Comparison of ENCODE assay signal across 8 cellular contexts in the genomic region with DNA sequence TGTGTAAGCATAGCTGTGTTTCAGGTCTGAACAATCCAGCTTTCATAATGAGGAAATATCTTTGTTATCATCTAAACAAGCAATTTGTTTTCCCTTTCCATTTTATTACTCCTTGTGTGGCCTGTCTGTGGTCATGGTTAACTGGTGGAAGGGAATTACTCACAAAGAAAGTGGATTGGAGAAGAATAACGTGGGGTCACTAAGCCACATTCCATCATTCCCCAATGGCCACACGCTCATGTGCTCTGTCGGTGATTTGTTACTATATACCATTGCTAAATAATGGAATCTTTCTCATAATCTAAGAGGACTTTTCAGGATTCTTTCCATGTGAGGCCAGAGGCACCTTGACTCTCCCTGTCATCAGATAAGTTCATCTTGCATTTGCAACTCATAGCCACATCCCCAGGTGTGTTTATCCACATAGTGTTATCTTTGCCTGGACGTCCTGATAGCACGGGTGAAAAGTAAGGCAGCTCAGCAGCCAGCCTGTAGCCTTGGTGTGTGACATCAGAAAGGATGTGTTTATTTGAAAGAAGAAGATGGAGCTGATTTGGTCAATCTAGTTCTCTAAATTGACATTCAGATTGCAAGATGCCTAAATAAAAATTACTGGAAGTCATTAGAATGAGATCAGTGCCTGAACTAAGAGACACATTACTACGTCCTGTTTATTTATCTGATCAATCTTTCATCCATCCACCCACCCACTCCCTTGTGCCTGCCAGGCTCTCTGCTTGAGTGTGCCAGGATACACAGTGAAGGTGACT.
A peak's percentile ranks its signal among the peaks of the same experiment; 100 is the strongest.
DNase-seq lines count a peak whose midpoint lies in the region; ATAC-seq and TF ChIP-seq lines count a peak whose summit lies in the region.
"Had no signal": no experiment of that assay in that cellular context is flagged by ENCODE, and none has a peak within 500 bp of the region (broad histone marks: within the 10 kb centered on the region; RNA-seq: fewer than 3 reads in every experiment).

No MANE protein-coding gene starts in this region.

- DNase-seq in GM23338 (ENCODE audit: low spot score) (no peak), renal cortical epithelial cell (ENCODE audit: low read depth) (peak; percentile 66)
- no peak for DNase-seq in effector memory CD4-positive, alpha-beta T cell
- DNase-seq: NCI-H1105 had no signal

- no peak overlapping the region for H3K27ac ChIP-seq in GM23338 (ENCODE audit: low read depth)
- peak overlapping the region; percentile 94 for H3K27ac ChIP-seq in effector memory CD4-positive, alpha-beta T cell (ENCODE audit: insufficient read depth, low read length, poor library complexity, severe bottlenecking)

- no peaks in the 10 kb centered on the region for H3K27me3 ChIP-seq in GM23338 (ENCODE audit: insufficient read depth)
- H3K27me3 ChIP-seq in effector memory CD4-positive, alpha-beta T cell (replicated peaks; ENCODE audit: control insufficient read depth, insufficient read depth, low read length, poor library complexity, severe bottlenecking): no peaks in the 10 kb centered on the region

- H3K79me2 ChIP-seq in GM23338 (replicated peaks; ENCODE audit: insufficient read depth): no peaks in the 10 kb centered on the region

- no peaks in the 10 kb centered on the region for H3K27me3 Mint-ChIP-seq in GM23338 (ENCODE audit: insufficient read depth, low read depth, poor library complexity)

- no peaks in the 10 kb centered on the region for H3K9me3 Mint-ChIP-seq in GM23338

- no peak for ATAC-seq in GM23338
- ATAC-seq in SK-N-SH treated with all-trans-retinoic acid at 6 μM for 48 hours: no peak
- ATAC-seq in GM18511 (IDR thresholded peaks at IDR 0.05; ENCODE audit: unreplicated experiment): no peak
- ATAC-seq in GM19397 (IDR thresholded peaks at IDR 0.05; ENCODE audit: unreplicated experiment): no peak
- no peak for ATAC-seq in GM21360 (IDR thresholded peaks at IDR 0.05; ENCODE audit: unreplicated experiment)

- peaks cover 7% of the 10 kb centered on the region for H3F3A ChIP-seq in GM23338 (replicated peaks; ENCODE audit: low read depth)

- H3K4me2 ChIP-seq in GM23338: peak overlapping the region; percentile 59

- H3K27ac Mint-ChIP-seq in GM23338: 0 out of 2 replicates have a peak overlapping the region, but pooled peaks have one; percentile 17

- H3K9me2 ChIP-seq in GM23338 (ENCODE audit: insufficient read depth): no peaks in the 10 kb centered on the region

- no peak overlapping the region for H3K4me3 Mint-ChIP-seq in GM23338

- H3K4me1 ChIP-seq in GM23338 (ENCODE audit: insufficient read depth): peaks cover 66% of the 10 kb centered on the region
- peaks cover 80% of the 10 kb centered on the region for H3K4me1 ChIP-seq in effector memory CD4-positive, alpha-beta T cell (ENCODE audit: control insufficient read depth, insufficient read depth, low read length, poor library complexity, severe bottlenecking)

- H3K9me3 ChIP-seq in effector memory CD4-positive, alpha-beta T cell (ENCODE audit: control insufficient read depth, low read length): no peaks in the 10 kb centered on the region

- peaks cover 68% of the 10 kb centered on the region for H3K4me1 Mint-ChIP-seq in GM23338

- peaks cover 4% of the 10 kb centered on the region; the same call in 1 of the 3 replicates for H3K36me3 Mint-ChIP-seq in GM23338 (ENCODE audit: low read depth)

- no peak for TF ChIP-seq CTCF in GM23338 (conservative IDR thresholded peaks at IDR 0.05; ENCODE audit: low read depth in 2 of 2)

- H3K36me3 ChIP-seq in GM23338 (ENCODE audit: insufficient read depth): no peaks in the 10 kb centered on the region
- H3K36me3 ChIP-seq in effector memory CD4-positive, alpha-beta T cell (ENCODE audit: control insufficient read depth, insufficient read depth, low read length): no peaks in the 10 kb centered on the region

- no peak overlapping the region for H2AFZ ChIP-seq in GM23338

- H4K20me1 ChIP-seq in GM23338 (replicated peaks; ENCODE audit: insufficient read depth): no peaks in the 10 kb centered on the region

- no peak overlapping the region for H3K4me3 ChIP-seq in GM23338
- no peak overlapping the region for H3K4me3 ChIP-seq in effector memory CD4-positive, alpha-beta T cell (ENCODE audit: insufficient read depth, low read depth, low read length, poor library complexity, severe bottlenecking)

TF ChIP-seq in GM23338, 12 proteins besides CTCF, POLR2A, EP300 and RAD21 (continues in another document):
- TF ChIP-seq, protein P1, sequence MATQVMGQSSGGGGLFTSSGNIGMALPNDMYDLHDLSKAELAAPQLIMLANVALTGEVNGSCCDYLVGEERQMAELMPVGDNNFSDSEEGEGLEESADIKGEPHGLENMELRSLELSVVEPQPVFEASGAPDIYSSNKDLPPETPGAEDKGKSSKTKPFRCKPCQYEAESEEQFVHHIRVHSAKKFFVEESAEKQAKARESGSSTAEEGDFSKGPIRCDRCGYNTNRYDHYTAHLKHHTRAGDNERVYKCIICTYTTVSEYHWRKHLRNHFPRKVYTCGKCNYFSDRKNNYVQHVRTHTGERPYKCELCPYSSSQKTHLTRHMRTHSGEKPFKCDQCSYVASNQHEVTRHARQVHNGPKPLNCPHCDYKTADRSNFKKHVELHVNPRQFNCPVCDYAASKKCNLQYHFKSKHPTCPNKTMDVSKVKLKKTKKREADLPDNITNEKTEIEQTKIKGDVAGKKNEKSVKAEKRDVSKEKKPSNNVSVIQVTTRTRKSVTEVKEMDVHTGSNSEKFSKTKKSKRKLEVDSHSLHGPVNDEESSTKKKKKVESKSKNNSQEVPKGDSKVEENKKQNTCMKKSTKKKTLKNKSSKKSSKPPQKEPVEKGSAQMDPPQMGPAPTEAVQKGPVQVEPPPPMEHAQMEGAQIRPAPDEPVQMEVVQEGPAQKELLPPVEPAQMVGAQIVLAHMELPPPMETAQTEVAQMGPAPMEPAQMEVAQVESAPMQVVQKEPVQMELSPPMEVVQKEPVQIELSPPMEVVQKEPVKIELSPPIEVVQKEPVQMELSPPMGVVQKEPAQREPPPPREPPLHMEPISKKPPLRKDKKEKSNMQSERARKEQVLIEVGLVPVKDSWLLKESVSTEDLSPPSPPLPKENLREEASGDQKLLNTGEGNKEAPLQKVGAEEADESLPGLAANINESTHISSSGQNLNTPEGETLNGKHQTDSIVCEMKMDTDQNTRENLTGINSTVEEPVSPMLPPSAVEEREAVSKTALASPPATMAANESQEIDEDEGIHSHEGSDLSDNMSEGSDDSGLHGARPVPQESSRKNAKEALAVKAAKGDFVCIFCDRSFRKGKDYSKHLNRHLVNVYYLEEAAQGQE (IDR thresholded peaks at IDR 0.05; ENCODE audit: unreplicated experiment): no peak

TF ChIP-seq in SK-N-SH treated with all-trans-retinoic acid at 6 μM for 48 hours, 23 proteins besides CTCF, POLR2A, EP300 and RAD21:
- TF ChIP-seq ISL1 (CRISPR knock-in tag; IDR thresholded peaks at IDR 0.05) (0 out of 2 replicates have a peak, but pooled peaks have one; percentile 7), ZC3H10 (CRISPR knock-in tag; IDR thresholded peaks at IDR 0.05) (no peak)
